ENCODE assay signal across 15 cellular contexts in the genomic region with DNA sequence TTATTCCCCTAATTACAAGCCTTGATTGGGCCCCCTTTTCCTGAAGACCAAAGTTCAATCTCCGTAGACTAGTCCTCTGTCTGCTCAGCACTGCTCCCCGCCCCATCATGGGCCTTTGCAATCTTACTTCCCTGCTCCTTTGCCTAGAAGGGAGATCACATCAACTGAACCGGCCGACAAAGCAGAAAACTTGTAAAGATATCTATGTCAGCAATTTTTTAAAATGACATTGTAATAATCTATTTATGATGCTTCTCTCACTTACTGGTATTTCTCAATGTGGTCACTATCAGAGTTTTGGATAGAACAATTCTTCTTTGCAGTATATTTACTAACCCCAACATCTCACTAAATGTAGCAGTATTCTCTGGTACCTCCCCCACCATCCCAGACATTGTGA. TPM values are rescaled to one million over a fixed set of nuclear protein-coding genes. Genes with fewer than 3 reads are reported as not detected.
DNase-seq lines count a peak whose midpoint lies in the region; ATAC-seq and TF ChIP-seq lines count a peak whose summit lies in the region.
"Had no signal": no experiment of that assay in that cellular context is flagged by ENCODE, and none has a peak within 500 bp of the region (broad histone marks: within the 10 kb centered on the region; RNA-seq: fewer than 3 reads in every experiment).

No MANE protein-coding gene starts in this region.

- ATAC-seq in T-helper 17 cell, result no peak
- no peak for ATAC-seq in HG03139 (IDR thresholded peaks at IDR 0.05; ENCODE audit: unreplicated experiment)

- no peaks in the 10 kb centered on the region for H3K36me3 ChIP-seq in endodermal cell (ENCODE audit: control insufficient read depth, insufficient read depth, low read length)

- H3K27me3 ChIP-seq in endodermal cell (ENCODE audit: control insufficient read depth, insufficient read depth, low read length, poor library complexity, severe bottlenecking), result no peaks in the 10 kb centered on the region

- H3K9me3 Mint-ChIP-seq in HFFc6 (no peaks in the 10 kb centered on the region), chondrocyte (ENCODE audit: low read depth) (no peaks in the 10 kb centered on the region), osteocyte (ENCODE audit: unreplicated experiment) (no peaks in the 10 kb centered on the region), endodermal cell (no peaks in the 10 kb centered on the region)
- H3K9me3 Mint-ChIP-seq: CD4-positive, alpha-beta T cell had no signal

- WGBS in endodermal cell (ENCODE audit: insufficient coverage in 1 of 2, insufficient read length in 1 of 2), 2 experiments, result 95 to 100% methylated on average over 1 to 4 of the region's 4 CpGs

- H3K4me3 Mint-ChIP-seq in HFFc6, result no peak overlapping the region
- H3K4me3 Mint-ChIP-seq in T-helper 17 cell, result no peak overlapping the region
- no peak overlapping the region for H3K4me3 Mint-ChIP-seq in chondrocyte (ENCODE audit: unreplicated experiment)
- no peak overlapping the region for H3K4me3 Mint-ChIP-seq in osteocyte (ENCODE audit: unreplicated experiment)
- no peak overlapping the region for H3K4me3 Mint-ChIP-seq in endodermal cell
- H3K4me3 Mint-ChIP-seq: CD4-positive, alpha-beta T cell had no signal

- H3K4me1 Mint-ChIP-seq in HFFc6 (ENCODE audit: low read depth) (peaks cover 78% of the 10 kb centered on the region), T-helper 17 cell (peaks cover 2% of the 10 kb centered on the region), chondrocyte (ENCODE audit: low read depth) (peaks cover 50% of the 10 kb centered on the region), osteocyte (ENCODE audit: unreplicated experiment) (peaks cover 68% of the 10 kb centered on the region), endodermal cell (peaks cover 12% of the 10 kb centered on the region)

- no peak overlapping the region for H3K4me3 ChIP-seq in endodermal cell (ENCODE audit: low read length)

- H3K27me3 Mint-ChIP-seq in HFFc6 (ENCODE audit: insufficient read depth) (peaks cover 5% of the 10 kb centered on the region; the same call in 1 of the 2 replicates), T-helper 17 cell (peaks cover 9% of the 10 kb centered on the region), chondrocyte (ENCODE audit: low read depth) (no peaks in the 10 kb centered on the region), osteocyte (ENCODE audit: unreplicated experiment) (no peaks in the 10 kb centered on the region), endodermal cell (ENCODE audit: insufficient read depth) (no peaks in the 10 kb centered on the region)
- H3K27me3 Mint-ChIP-seq: CD4-positive, alpha-beta T cell had no signal

- no peak overlapping the region for H3K27ac ChIP-seq in endodermal cell (ENCODE audit: low read depth, low read length)
- H3K27ac ChIP-seq: C4-2B had no signal

- H3K4me1 ChIP-seq in endodermal cell (ENCODE audit: control insufficient read depth, insufficient read depth, low read length), result peaks cover 12% of the 10 kb centered on the region

- H3K9me3 ChIP-seq in T-helper 17 cell (ENCODE audit: control insufficient read depth, low read length, poor library complexity, severe bottlenecking), result no peaks in the 10 kb centered on the region
- H3K9me3 ChIP-seq in endodermal cell (ENCODE audit: control insufficient read depth, low read length), result no peaks in the 10 kb centered on the region
- H3K9me3 ChIP-seq: Caco-2 had no signal

- H3K36me3 Mint-ChIP-seq in HFFc6 (ENCODE audit: low read depth), result no peaks in the 10 kb centered on the region
- peaks cover 2% of the 10 kb centered on the region for H3K36me3 Mint-ChIP-seq in T-helper 17 cell (ENCODE audit: low read depth)
- no peaks in the 10 kb centered on the region for H3K36me3 Mint-ChIP-seq in chondrocyte (ENCODE audit: low read depth)
- H3K36me3 Mint-ChIP-seq in osteocyte (ENCODE audit: unreplicated experiment), result no peaks in the 10 kb centered on the region
- no peaks in the 10 kb centered on the region for H3K36me3 Mint-ChIP-seq in endodermal cell (ENCODE audit: low read depth)

- H3K9ac ChIP-seq in endodermal cell (ENCODE audit: extremely low read depth, low read length, poor library complexity, severe bottlenecking), result no peak overlapping the region

- H3K27ac Mint-ChIP-seq in HFFc6 (peak overlapping the region; percentile 2; the same call in 1 of the 2 replicates), T-helper 17 cell (peak overlapping the region; percentile 41), chondrocyte (ENCODE audit: unreplicated experiment) (peak overlapping the region; percentile 39), osteocyte (ENCODE audit: unreplicated experiment) (peak overlapping the region; percentile 65), endodermal cell (no peak overlapping the region)
- H3K27ac Mint-ChIP-seq: CD4-positive, alpha-beta T cell had no signal

- DNase-seq in HFFc6, result no peak
- DNase-seq in T-helper 17 cell, result no peak
- DNase-seq in chondrocyte (ENCODE audit: low spot score), result no peak
- no peak for DNase-seq in osteocyte (ENCODE audit: extremely low spot score, unreplicated experiment)
- DNase-seq in endodermal cell, result no peak
- no peak for DNase-seq in NOMO-1 (lab: John Stamatoyannopoulos, UW; ENCODE audit: unreplicated experiment in 2 of 2)
- DNase-seq: AML-193; Caco-2; CD4-positive, alpha-beta T cell; GF-D8; GOT3; H7; KBM-7 had no signal

- TF ChIP-seq CTCF in HFFc6 (IDR thresholded peaks at IDR 0.05) (no peak), chondrocyte (IDR thresholded peaks at IDR 0.05) (no peak), osteocyte (IDR thresholded peaks at IDR 0.05) (no peak), endodermal cell (conservative IDR thresholded peaks at IDR 0.05) (no peak)

RNA-seq across cellular contexts. Expression of a gene that starts 17.3 kb away (rescaled TPM):
- 100 to 1,000 TPM; 123 to 152 (median 137) TPM for total RNA-seq in HFFc6 (2021; fragmentation: NEBNext Ultra II Directional; extraction: Animal tissue kit (Norgen Biotek cat#: 25700))
- total RNA-seq in T-helper 17 cell (10 to 100 TPM; 23.0 to 23.9 TPM), chondrocyte (66.8 to 86.0 TPM (median 81.3 TPM) in 3 replicates), osteocyte (83.8 and 89.4 TPM in 2 replicates), endodermal cell (10 to 100 TPM; 28.6 to 29.3 TPM)
- polyA plus RNA-seq in endodermal cell (2013, experiment 1 of 2), result 86.7 TPM
- 81.0 TPM for polyA plus RNA-seq in endodermal cell (2013, experiment 2 of 2)

RNA-seq across cellular contexts. Expression of a gene that starts 17.3 kb away (rescaled TPM):
- 10 to 100 TPM; 17.3 to 23.3 (median 21.3) TPM for total RNA-seq in HFFc6 (2021; fragmentation: NEBNext Ultra II Directional; extraction: Animal tissue kit (Norgen Biotek cat#: 25700))
- total RNA-seq in T-helper 17 cell (10 to 100 TPM; 17.0 to 20.1 TPM), chondrocyte (23.2 to 25.5 TPM (median 24.8 TPM) in 3 replicates), osteocyte (26.3 and 27.2 TPM in 2 replicates), endodermal cell (10 to 100 TPM; 21.2 to 33.0 TPM)
- 28.7 TPM for polyA plus RNA-seq in endodermal cell (2013, experiment 1 of 2)
- 30.2 TPM for polyA plus RNA-seq in endodermal cell (2013, experiment 2 of 2)
